Comparison of ENCODE assay signal across 15 cellular contexts in the genomic region with DNA sequence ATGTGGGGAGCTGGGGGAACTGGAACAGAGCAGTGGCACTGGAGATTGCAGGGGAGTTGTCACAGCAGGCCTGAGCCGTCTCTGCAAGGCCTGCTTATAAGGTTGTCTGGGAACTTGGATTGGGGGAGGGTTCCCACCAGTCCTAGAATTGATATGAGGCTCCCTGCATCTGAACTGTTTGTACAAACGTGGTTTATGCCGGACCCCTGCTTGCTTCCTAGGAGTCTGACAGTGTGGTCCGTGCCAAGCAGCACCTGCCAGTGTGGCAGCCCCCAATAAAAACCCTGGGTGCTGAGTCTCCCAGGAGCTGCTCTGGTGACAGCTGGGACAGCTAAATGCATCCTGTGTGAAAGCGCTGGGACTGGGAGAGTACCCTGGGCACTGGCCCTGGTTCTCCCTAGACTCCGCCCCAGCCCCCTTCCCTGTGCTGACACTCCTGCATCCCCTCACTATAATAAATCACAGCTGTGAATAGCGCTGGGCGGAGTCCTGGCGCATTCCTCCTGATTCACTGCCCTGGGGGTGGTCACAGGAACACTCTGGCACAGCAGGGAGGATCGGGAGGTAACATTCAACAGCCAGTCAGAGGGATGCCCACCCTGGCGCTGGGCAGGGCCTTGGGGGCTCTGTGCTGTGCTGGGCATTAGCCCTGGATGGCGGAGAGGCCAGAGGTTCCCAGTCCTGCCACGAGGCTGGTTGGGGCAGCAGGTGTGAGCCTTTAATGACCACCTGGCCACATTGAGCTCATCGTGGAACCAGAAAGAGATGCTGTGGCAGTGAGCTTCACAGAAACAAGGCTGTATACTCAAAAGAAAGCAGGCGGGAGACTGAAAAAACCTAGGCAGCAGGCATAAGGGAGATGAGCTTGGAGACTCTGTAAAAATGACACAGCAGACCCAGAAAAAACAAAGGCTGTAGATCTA. TPM values are rescaled to one million over a fixed set of nuclear protein-coding genes. Genes with fewer than 3 reads are reported as not detected.
DNase-seq lines count a peak whose midpoint lies in the region; ATAC-seq and TF ChIP-seq lines count a peak whose summit lies in the region.
"Had no signal": no experiment of that assay in that cellular context is flagged by ENCODE, and none has a peak within 500 bp of the region (broad histone marks: within the 10 kb centered on the region; RNA-seq: fewer than 3 reads in every experiment).

No MANE protein-coding gene starts in this region.

- H2BK5ac ChIP-seq in mesendoderm (ENCODE audit: low read length), result no peak overlapping the region

- H3K56ac ChIP-seq in mesendoderm (ENCODE audit: low read length), result no peak overlapping the region

- no peaks in the 10 kb centered on the region for H3K4me1 ChIP-seq in mesendoderm (ENCODE audit: control insufficient read depth, low read depth, low read length)

- no peak overlapping the region for H3K4me2 ChIP-seq in mesendoderm (ENCODE audit: low read length)
- H3K4me2 ChIP-seq: BLaER1 treated with 17β-estradiol and CSF1 and Interleukin-3, amounts not matched to agents 10 nM and 100 nM had no signal

- CTCF ChIA-PET in RWPE1 (lab: Yijun Ruan, JAX), result interaction anchor here (0.6 to 1.4 kb wide), 3 partner anchors 34 to 335 kb away, joined by 3 to 4 read pairs (median 3); no protein-coding TSS in a partner anchor
- CTCF ChIA-PET in activated CD8-positive, alpha-beta T cell treated with anti-CD3 and anti-CD28 coated beads, Interleukin-2, amount 10 ng/mL, durations not matched to agents 7 days and 5 days (lab: Charles Lee), result interaction anchor here (1.0 kb wide), 2 partner anchors 141 to 420 kb away, joined by 3 to 5 read pairs; no protein-coding TSS in a partner anchor

- no peak for TF ChIP-seq CTCF in RWPE1 (conservative IDR thresholded peaks at IDR 0.05; ENCODE audit: low read depth)

- no peak overlapping the region for H3K18ac ChIP-seq in mesendoderm (ENCODE audit: low read length)

- no peak overlapping the region for H3K4ac ChIP-seq in mesendoderm (ENCODE audit: low read depth, low read length)

- no peaks in the 10 kb centered on the region for H3K79me2 ChIP-seq in mesendoderm (ENCODE audit: control insufficient read depth, insufficient read depth, low read length)

- H4K5ac ChIP-seq in mesendoderm (ENCODE audit: low read length), result no peak overlapping the region

- H3K4me3 Mint-ChIP-seq in activated CD8-positive, alpha-beta T cell treated with anti-CD3 and anti-CD28 coated beads, Interleukin-2, amount 10 ng/mL, durations not matched to agents 7 days and 5 days, result no peak overlapping the region
- H3K4me3 Mint-ChIP-seq: activated CD4-positive, alpha-beta memory T cell treated with anti-CD3 and anti-CD28 coated beads, Interleukin-2, amount 10 ng/mL, durations not matched to agents 7 days and 5 days; T-helper 2 cell treated with Interferon-gamma antibody and Interleukin-4, amounts not matched to agents 5 μg/mL and 100 μg/mL, for 36 hours had no signal

- H3K27ac ChIP-seq in RWPE1 (peak overlapping the region; percentile 19), mesendoderm (ENCODE audit: low read depth, low read length) (no peak overlapping the region)

- H3K36me3 ChIP-seq in mesendoderm (ENCODE audit: control insufficient read depth, insufficient read depth, low read length), result no peaks in the 10 kb centered on the region
- H3K36me3 ChIP-seq: BLaER1 treated with 17β-estradiol and CSF1 and Interleukin-3, amounts not matched to agents 10 nM and 100 nM had no signal

- no peaks in the 10 kb centered on the region for H3K79me1 ChIP-seq in mesendoderm (ENCODE audit: low read length)

- H3K4me3 ChIP-seq in mesendoderm (ENCODE audit: low read length), result no peak overlapping the region
- H3K4me3 ChIP-seq: BLaER1 treated with 17β-estradiol and CSF1 and Interleukin-3, amounts not matched to agents 10 nM and 100 nM had no signal

- no peaks in the 10 kb centered on the region for H3K27me3 ChIP-seq in mesendoderm (ENCODE audit: insufficient read depth, low read length, poor library complexity)
- H3K27me3 ChIP-seq: BLaER1 treated with 17β-estradiol and CSF1 and Interleukin-3, amounts not matched to agents 10 nM and 100 nM had no signal

- no peak overlapping the region for H3K9ac ChIP-seq in mesendoderm (ENCODE audit: low read length)
- H3K9ac ChIP-seq: BLaER1 treated with 17β-estradiol and CSF1 and Interleukin-3, amounts not matched to agents 10 nM and 100 nM had no signal

- no peaks in the 10 kb centered on the region for H3K9me3 Mint-ChIP-seq in activated CD8-positive, alpha-beta T cell treated with anti-CD3 and anti-CD28 coated beads, Interleukin-2, amount 10 ng/mL, durations not matched to agents 7 days and 5 days (ENCODE audit: insufficient read depth)
- H3K9me3 Mint-ChIP-seq: activated CD4-positive, alpha-beta memory T cell treated with anti-CD3 and anti-CD28 coated beads, Interleukin-2, amount 10 ng/mL, durations not matched to agents 7 days and 5 days; T-helper 2 cell treated with Interferon-gamma antibody and Interleukin-4, amounts not matched to agents 5 μg/mL and 100 μg/mL, for 36 hours had no signal

- H3K27ac Mint-ChIP-seq in activated CD8-positive, alpha-beta T cell treated with anti-CD3 and anti-CD28 coated beads, Interleukin-2, amount 10 ng/mL, durations not matched to agents 7 days and 5 days, result no peak overlapping the region
- H3K27ac Mint-ChIP-seq: activated CD4-positive, alpha-beta memory T cell treated with anti-CD3 and anti-CD28 coated beads, Interleukin-2, amount 10 ng/mL, durations not matched to agents 7 days and 5 days; T-helper 2 cell treated with Interferon-gamma antibody and Interleukin-4, amounts not matched to agents 5 μg/mL and 100 μg/mL, for 36 hours had no signal

- no peak overlapping the region for H3K23ac ChIP-seq in mesendoderm (ENCODE audit: low read length)

- H3K36me3 Mint-ChIP-seq in activated CD8-positive, alpha-beta T cell treated with anti-CD3 and anti-CD28 coated beads, Interleukin-2, amount 10 ng/mL, durations not matched to agents 7 days and 5 days (ENCODE audit: low read depth), result no peaks in the 10 kb centered on the region

- peak; percentile 20 for DNase-seq in ELR (ENCODE audit: low read depth)
- peak; percentile 61 for DNase-seq in NCI-H1105 (lab: John Stamatoyannopoulos, UW)
- DNase-seq in RWPE1 (ENCODE audit: low spot score), result peak; percentile 28
- peak; percentile 49 for DNase-seq in mesendoderm
- no peak for DNase-seq in pons (ENCODE audit: low spot score)
- DNase-seq in C1 segment of cervical spinal cord (lab: John Stamatoyannopoulos, UW), result no peak
- no peak for DNase-seq in activated CD8-positive, alpha-beta T cell treated with anti-CD3 and anti-CD28 coated beads, Interleukin-2, amount 10 ng/mL, durations not matched to agents 7 days and 5 days
- DNase-seq: activated CD4-positive, alpha-beta memory T cell treated with anti-CD3 and anti-CD28 coated beads, Interleukin-2, amount 10 ng/mL, durations not matched to agents 7 days and 5 days; activated naive CD4-positive, alpha-beta T cell treated with anti-CD3 and anti-CD28 coated beads, Interleukin-2, amount 50 U/mL, for 16 hours; cerebellar nuclear complex; MV-4-11 had no signal

- peaks cover 21% of the 10 kb centered on the region for H3K4me1 Mint-ChIP-seq in activated CD8-positive, alpha-beta T cell treated with anti-CD3 and anti-CD28 coated beads, Interleukin-2, amount 10 ng/mL, durations not matched to agents 7 days and 5 days (ENCODE audit: low read depth)

- POLR2A ChIA-PET in RWPE1 (lab: Yijun Ruan, JAX; ENCODE audit: low non-redundant PET), result interaction anchor here (0.6 kb wide), 1 partner anchor 13 kb away, joined by 3 read pairs; no protein-coding TSS in a partner anchor
- POLR2A ChIA-PET in activated CD8-positive, alpha-beta T cell treated with anti-CD3 and anti-CD28 coated beads, Interleukin-2, amount 10 ng/mL, durations not matched to agents 7 days and 5 days (lab: Charles Lee), result no interaction called here

- no peak overlapping the region for H2BK15ac ChIP-seq in mesendoderm (replicated peaks; ENCODE audit: low read depth)

- no peaks in the 10 kb centered on the region for H3K27me3 Mint-ChIP-seq in activated CD8-positive, alpha-beta T cell treated with anti-CD3 and anti-CD28 coated beads, Interleukin-2, amount 10 ng/mL, durations not matched to agents 7 days and 5 days (ENCODE audit: low read depth)

- H2BK120ac ChIP-seq in mesendoderm (ENCODE audit: low read depth, low read length), result no peak overlapping the region

- H2AK5ac ChIP-seq in mesendoderm (ENCODE audit: low read length), result no peak overlapping the region

- no peak overlapping the region for H4K8ac ChIP-seq in mesendoderm (ENCODE audit: low read depth, low read length)

- no CpG with 5 or more reads among the region's 15 CpGs for WGBS in mesendoderm (ENCODE audit: extremely low coverage, insufficient coverage, low lambda C conversion rate)

- ATAC-seq in activated CD8-positive, alpha-beta T cell treated with anti-CD3 and anti-CD28 coated beads, Interleukin-2, amount 10 ng/mL, durations not matched to agents 7 days and 5 days, result no peak
- ATAC-seq in GM21619 (IDR thresholded peaks at IDR 0.05; ENCODE audit: unreplicated experiment), result no peak
- ATAC-seq: right cardiac atrium had no signal

RNA-seq across cellular contexts. Expression of gene RMI2, which starts 45.6 kb away (rescaled TPM):
- polyA plus RNA-seq in mesendoderm (2013, experiment 1 of 2), result 57.3 TPM
- 58.1 TPM for polyA plus RNA-seq in mesendoderm (2013, experiment 2 of 2)
- total RNA-seq in activated CD8-positive, alpha-beta T cell treated with anti-CD3 and anti-CD28 coated beads, Interleukin-2, amount 10 ng/mL, durations not matched to agents 7 days and 5 days, result 10 to 100 TPM; 65.6 to 67.0 TPM

Comparison
In these comparisons a context has a peak if more than half of its experiments do, and no peak if none do; other contexts are left out.
1. DNase-seq: peak in ELR (single experiment), NCI-H1105 (single experiment), RWPE1 (single experiment) and mesendoderm (single experiment); none in pons (single experiment), C1 segment of cervical spinal cord (0 of 14) and activated CD8-positive, alpha-beta T cell treated with anti-CD3 and anti-CD28 coated beads, Interleukin-2, amount 10 ng/mL, durations not matched to agents 7 days and 5 days (single experiment).